8 cellular contexts compared by ENCODE assay signal in the genomic region with DNA sequence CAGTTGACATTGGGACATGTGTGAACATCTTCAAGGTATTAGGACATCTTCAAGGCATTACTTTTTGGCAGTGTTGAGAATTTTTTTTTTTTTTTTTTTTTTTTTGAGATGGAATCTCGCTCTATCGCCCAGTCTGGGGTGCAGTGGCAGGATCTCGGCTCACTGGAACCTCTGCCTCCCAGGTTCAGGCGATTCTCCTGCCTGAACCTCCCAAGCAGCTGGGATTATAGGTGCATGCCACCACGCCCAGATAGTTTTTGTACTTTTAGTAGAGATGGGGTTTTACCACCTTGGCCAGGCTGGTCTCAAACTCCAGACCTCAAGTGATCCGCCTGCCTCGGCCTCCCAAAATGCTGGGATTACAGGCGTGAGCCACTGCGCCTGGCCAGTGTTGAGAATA. TPM values are rescaled to one million over a fixed set of nuclear protein-coding genes. Genes with fewer than 3 reads are reported as not detected.
DNase-seq lines count a peak whose midpoint lies in the region; ATAC-seq and TF ChIP-seq lines count a peak whose summit lies in the region.
"Not testable (repeated sequence)": the region's sequence is repeated elsewhere in the genome, so short reads cannot be mapped to it uniquely, and the experiment has no call there.

No MANE protein-coding gene starts in this region.

- H3K4me3 ChIP-seq in BLaER1 (peak overlapping the region; percentile 90), HFF-Myc (replicated peaks; ENCODE audit: low read depth, low read length) (peak overlapping the region; percentile 83), iPS-20b (ENCODE audit: low read length) (0 out of 2 replicates have a peak overlapping the region, but pooled peaks have one; percentile 97)

- not testable (repeated sequence) for ATAC-seq in T-cell (replicated peaks in 1 of 4); activated naive CD8-positive, alpha-beta T cell treated with anti-CD3 and anti-CD28 coated beads, Interleukin-2, amount 10 ng/mL, durations not matched to agents 7 days and 5 days (ENCODE audit: low read depth); effector memory CD8-positive, alpha-beta T cell (replicated peaks); stimulated activated naive CD8-positive, alpha-beta T cell treated with anti-CD3 and anti-CD28 coated beads, Interleukin-15, amount 100 ng/mL, for 72 hours

- H3K36me3 ChIP-seq in BLaER1, result peaks cover 18% of the 10 kb centered on the region
- H3K36me3 ChIP-seq in iPS-20b (ENCODE audit: insufficient read depth, low read depth, low read length), result not testable (repeated sequence)

- H3K27ac ChIP-seq in BLaER1; iPS-20b (ENCODE audit: low read length): not testable (repeated sequence)

- peaks cover 75 to 82% (median 79%) of the 10 kb centered on the region in 3 donors for H3K4me1 Mint-ChIP-seq in T-cell
- H3K4me1 Mint-ChIP-seq in activated naive CD8-positive, alpha-beta T cell treated with anti-CD3 and anti-CD28 coated beads, Interleukin-2, amount 10 ng/mL, durations not matched to agents 7 days and 5 days, result peaks cover 36% of the 10 kb centered on the region
- H3K4me1 Mint-ChIP-seq in effector memory CD8-positive, alpha-beta T cell (ENCODE audit: low read depth in 2 of 2), result peaks cover 46 to 70% of the 10 kb centered on the region in 2 donors
- H3K4me1 Mint-ChIP-seq in neural crest cell, result peaks cover 66% of the 10 kb centered on the region
- H3K4me1 Mint-ChIP-seq in stimulated activated naive CD8-positive, alpha-beta T cell treated with anti-CD3 and anti-CD28 coated beads, Interleukin-15, amount 100 ng/mL, for 72 hours, result peaks cover 42% of the 10 kb centered on the region

- not testable (repeated sequence) for H3K9me3 Mint-ChIP-seq in T-cell; activated naive CD8-positive, alpha-beta T cell treated with anti-CD3 and anti-CD28 coated beads, Interleukin-2, amount 10 ng/mL, durations not matched to agents 7 days and 5 days; effector memory CD8-positive, alpha-beta T cell; neural crest cell; stimulated activated naive CD8-positive, alpha-beta T cell treated with anti-CD3 and anti-CD28 coated beads, Interleukin-15, amount 100 ng/mL, for 72 hours

- not testable (repeated sequence) for H3K9me3 ChIP-seq in BLaER1; iPS-20b (ENCODE audit: insufficient read depth, low read depth, low read length)

- peak overlapping the region; percentile 85 for H3K4me2 ChIP-seq in BLaER1

- H3K4me3 Mint-ChIP-seq in T-cell, result peak overlapping the region; percentile 37 to 95 (median 75)
- peak overlapping the region; percentile 81 for H3K4me3 Mint-ChIP-seq in activated naive CD8-positive, alpha-beta T cell treated with anti-CD3 and anti-CD28 coated beads, Interleukin-2, amount 10 ng/mL, durations not matched to agents 7 days and 5 days
- H3K4me3 Mint-ChIP-seq in effector memory CD8-positive, alpha-beta T cell, result peak overlapping the region; percentile 54 to 95
- peak overlapping the region; percentile 71 for H3K4me3 Mint-ChIP-seq in neural crest cell
- peak overlapping the region; percentile 19 to 49 for H3K4me3 Mint-ChIP-seq in stimulated activated naive CD8-positive, alpha-beta T cell treated with anti-CD3 and anti-CD28 coated beads, Interleukin-15, amount 100 ng/mL, for 72 hours

- TF ChIP-seq CTCF in HFF-Myc (IDR thresholded peaks at IDR 0.05; ENCODE audit: low read depth, low read length, missing control alignments); neural crest cell (conservative IDR thresholded peaks at IDR 0.05): not testable (repeated sequence)

- H3K27ac Mint-ChIP-seq in T-cell; activated naive CD8-positive, alpha-beta T cell treated with anti-CD3 and anti-CD28 coated beads, Interleukin-2, amount 10 ng/mL, durations not matched to agents 7 days and 5 days; neural crest cell (ENCODE audit: unreplicated experiment); stimulated activated naive CD8-positive, alpha-beta T cell treated with anti-CD3 and anti-CD28 coated beads, Interleukin-15, amount 100 ng/mL, for 72 hours: not testable (repeated sequence)
- H3K27ac Mint-ChIP-seq in effector memory CD8-positive, alpha-beta T cell, result peak overlapping the region in 1 of 2 donors; percentile 79

- POLR2A ChIA-PET in T-cell (lab: Charles Lee), result interaction anchor here (0.6 kb wide), 2 partner anchors 518 to 520 kb away, joined by 3 read pairs; no protein-coding TSS in a partner anchor
- POLR2A ChIA-PET in activated naive CD8-positive, alpha-beta T cell treated with anti-CD3 and anti-CD28 coated beads, Interleukin-2, amount 10 ng/mL, durations not matched to agents 7 days and 5 days (lab: Charles Lee), result not testable (repeated sequence)

- H3K27me3 Mint-ChIP-seq in T-cell; activated naive CD8-positive, alpha-beta T cell treated with anti-CD3 and anti-CD28 coated beads, Interleukin-2, amount 10 ng/mL, durations not matched to agents 7 days and 5 days; effector memory CD8-positive, alpha-beta T cell; neural crest cell (ENCODE audit: low read depth); stimulated activated naive CD8-positive, alpha-beta T cell treated with anti-CD3 and anti-CD28 coated beads, Interleukin-15, amount 100 ng/mL, for 72 hours: not testable (repeated sequence)

- H3K27me3 ChIP-seq in BLaER1; iPS-20b (ENCODE audit: insufficient read depth, low read length): not testable (repeated sequence)

- H3K9ac ChIP-seq in BLaER1; iPS-20b (ENCODE audit: low read depth, low read length): not testable (repeated sequence)

- H4K20me1 ChIP-seq in BLaER1, result peaks cover 100% of the 10 kb centered on the region

- CTCF ChIA-PET in T-cell (lab: Charles Lee), result interaction anchor here in 1 of 2 donors (1.0 kb wide), 1 partner anchor 245 kb away, joined by 3 read pairs; no protein-coding TSS in a partner anchor

- H3K4me1 ChIP-seq in BLaER1 (peaks cover 46% of the 10 kb centered on the region), iPS-20b (ENCODE audit: insufficient read depth, low read length) (peaks cover 22% of the 10 kb centered on the region; the same call in 1 of the 2 replicates)

- not testable (repeated sequence) for DNase-seq in HFF-Myc (ENCODE audit: extremely low read depth, low read depth); T-cell; activated naive CD8-positive, alpha-beta T cell treated with anti-CD3 and anti-CD28 coated beads, Interleukin-2, amount 10 ng/mL, durations not matched to agents 7 days and 5 days; effector memory CD8-positive, alpha-beta T cell; neural crest cell (ENCODE audit: low read depth, low spot score); stimulated activated naive CD8-positive, alpha-beta T cell treated with anti-CD3 and anti-CD28 coated beads, Interleukin-15, amount 100 ng/mL, for 72 hours

- peaks cover 19% of the 10 kb centered on the region for H3K36me3 Mint-ChIP-seq in T-cell
- peaks cover 44% of the 10 kb centered on the region for H3K36me3 Mint-ChIP-seq in activated naive CD8-positive, alpha-beta T cell treated with anti-CD3 and anti-CD28 coated beads, Interleukin-2, amount 10 ng/mL, durations not matched to agents 7 days and 5 days
- peaks cover 30% of the 10 kb centered on the region for H3K36me3 Mint-ChIP-seq in effector memory CD8-positive, alpha-beta T cell (ENCODE audit: insufficient read depth)
- not testable (repeated sequence) for H3K36me3 Mint-ChIP-seq in neural crest cell (ENCODE audit: low read depth)

RNA-seq across cellular contexts. Expression of gene PTEN, which starts 5.7 kb away (rescaled TPM):
- total RNA-seq in T-cell (10 to 100 TPM; 59.9 to 98.7 (median 66.9) TPM), neural crest cell (52.5 and 59.8 TPM in 2 replicates)
- 10 to 100 TPM; 81.9 to 97.1 TPM for total RNA-seq in activated naive CD8-positive, alpha-beta T cell treated with anti-CD3 and anti-CD28 coated beads, Interleukin-2, amount 10 ng/mL, durations not matched to agents 7 days and 5 days

RNA-seq across cellular contexts. Expression of gene KLLN, which starts 5.8 kb away (rescaled TPM):
- total RNA-seq in T-cell (1 to 10 TPM in 1 of 5 donors, under 1 TPM in 4; 0.50 to 1.0 (median 0.60) TPM), neural crest cell (0.98 and 1.1 TPM in 2 replicates)
- total RNA-seq in activated naive CD8-positive, alpha-beta T cell treated with anti-CD3 and anti-CD28 coated beads, Interleukin-2, amount 10 ng/mL, durations not matched to agents 7 days and 5 days, result under 1 TPM; 0.69 to 0.71 TPM

RNA-seq across cellular contexts. Expression of gene ATAD1, which starts 51.1 kb away (rescaled TPM):
- 10 to 100 TPM; 35.2 to 43.8 (median 42.1) TPM for total RNA-seq in T-cell
- total RNA-seq in activated naive CD8-positive, alpha-beta T cell treated with anti-CD3 and anti-CD28 coated beads, Interleukin-2, amount 10 ng/mL, durations not matched to agents 7 days and 5 days, result 10 to 100 TPM; 45.7 to 45.9 TPM
- total RNA-seq in neural crest cell, result 43.6 and 47.5 TPM in 2 replicates
